ENCODE assay signal across 8 cellular contexts in genomic region chr12:76029982-76030377, GRCh38. TPM values are rescaled to one million over a fixed set of nuclear protein-coding genes. Genes with fewer than 3 reads are reported as not detected.
DNase-seq lines count a peak whose midpoint lies in the region; ATAC-seq lines count a peak whose summit lies in the region.

No MANE protein-coding gene starts in this region.

- peak overlapping the region; percentile 96 for H3K27ac Mint-ChIP-seq in activated naive CD8-positive, alpha-beta T cell

- no peaks in the 10 kb centered on the region for H3K9me3 Mint-ChIP-seq in activated naive CD8-positive, alpha-beta T cell (ENCODE audit: low read depth)

- peak overlapping the region; percentile 96 for H3K4me3 Mint-ChIP-seq in activated naive CD8-positive, alpha-beta T cell

- peak overlapping the region; percentile 80 for H3K9ac ChIP-seq in iPS-15b (ENCODE audit: low read depth, low read length)

- H3K27me3 Mint-ChIP-seq in activated naive CD8-positive, alpha-beta T cell: no peaks in the 10 kb centered on the region

- H3K4me1 Mint-ChIP-seq in activated naive CD8-positive, alpha-beta T cell (ENCODE audit: low read depth): peaks cover 60% of the 10 kb centered on the region

- peak overlapping the region; percentile 94 for H3K4me3 ChIP-seq in iPS-15b (ENCODE audit: low read depth, low read length)

- no peaks in the 10 kb centered on the region for H3K9me3 ChIP-seq in iPS-15b (ENCODE audit: control insufficient read depth, insufficient read depth, low read length)

- ATAC-seq in HG03571 (IDR thresholded peaks at IDR 0.05; ENCODE audit: unreplicated experiment) (no peak), GM19351 (IDR thresholded peaks at IDR 0.05; ENCODE audit: unreplicated experiment) (no peak)

- peaks cover 5% of the 10 kb centered on the region for H3K4me1 ChIP-seq in iPS-15b (ENCODE audit: control insufficient read depth, insufficient read depth, low read length)

- H3K36me3 ChIP-seq in iPS-15b (ENCODE audit: control insufficient read depth, insufficient read depth, low read length): no peaks in the 10 kb centered on the region

- DNase-seq in COLO668 (lab: John Stamatoyannopoulos, UW; ENCODE audit: unreplicated experiment) (peak; percentile 60), HT-29 (ENCODE audit: low spot score) (peak; percentile 65), NCI-H2081 treated with DMSO at 0.1 percent for 48 hours (lab: John Stamatoyannopoulos, UW) (no peak)
- DNase-seq in stimulated activated CD4-positive, alpha-beta T cell treated with anti-CD3 and anti-CD28 coated beads, Interleukin-2, amount 100 ng/mL, for 24 hours: peak; percentile 32 to 37

- no peaks in the 10 kb centered on the region for H3K27me3 ChIP-seq in iPS-15b (ENCODE audit: control insufficient read depth, insufficient read depth, low read length)

- H3K36me3 Mint-ChIP-seq in activated naive CD8-positive, alpha-beta T cell: peaks cover 16% of the 10 kb centered on the region

RNA-seq across cellular contexts. Expression of gene PHLDA1, which starts 1.6 kb away (rescaled TPM):
- 38.5 and 41.7 TPM in 2 replicates for total RNA-seq in HT-29 (2014; rRNA removed; shearing (Covaris generic))

RNA-seq across cellular contexts. Expression of gene NAP1L1, which starts 54.5 kb away (rescaled TPM):
- total RNA-seq in HT-29 (2014; rRNA removed; shearing (Covaris generic)): 111 and 121 TPM in 2 replicates
